In the genomic region with DNA sequence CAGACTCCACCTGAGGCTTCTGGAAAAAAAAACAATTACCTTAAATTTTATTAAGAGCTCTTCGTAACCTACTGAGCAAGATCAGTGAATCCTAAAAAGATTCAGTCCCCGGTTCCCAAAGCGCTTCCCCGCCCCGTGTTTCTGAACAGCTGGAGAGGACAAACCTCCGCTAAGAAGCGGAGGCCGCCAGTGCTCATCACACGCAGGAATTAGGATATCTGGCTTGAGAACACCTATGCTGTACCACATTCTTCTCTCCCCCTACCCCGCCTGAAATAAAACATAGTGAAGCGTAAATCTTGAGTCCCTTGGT, we compare ENCODE assay signal across 8 cellular contexts. TPM values are rescaled to one million over a fixed set of nuclear protein-coding genes. Genes with fewer than 3 reads are reported as not detected.
DNase-seq lines count a peak whose midpoint lies in the region; ATAC-seq and TF ChIP-seq lines count a peak whose summit lies in the region.

No MANE protein-coding gene starts in this region.

- no peak for TF ChIP-seq CTCF in Peyer's patch (IDR thresholded peaks at IDR 0.05)
- TF ChIP-seq CTCF in neutrophil (IDR thresholded peaks at IDR 0.05) = no peak

- H3K4me1 ChIP-seq in Peyer's patch = peaks cover 0 to 16% (median 8%) of the 10 kb centered on the region in 4 donors
- H3K4me1 ChIP-seq in neutrophil (ENCODE audit: control insufficient read depth in 1 of 2, insufficient read depth in 1 of 2, low read depth in 1 of 2, low read length in 1 of 2) = peaks cover 24 to 25% of the 10 kb centered on the region in 2 experiments

- TF ChIP-seq POLR2A in Peyer's patch (IDR thresholded peaks at IDR 0.05) = no peak

- H3K9me3 ChIP-seq in Peyer's patch = no peaks in the 10 kb centered on the region
- no peaks in the 10 kb centered on the region for H3K9me3 ChIP-seq in neutrophil

- no peaks in the 10 kb centered on the region for H3K27me3 ChIP-seq in Peyer's patch
- H3K27me3 ChIP-seq in neutrophil = peaks cover 13% of the 10 kb centered on the region

- DNase-seq in NCI-H2227 treated with DMSO at 0.1 percent for 48 hours (lab: John Stamatoyannopoulos, UW) (peak; percentile 77), NCI-H2227 (lab: John Stamatoyannopoulos, UW; ENCODE audit: unreplicated experiment) (no peak), Peyer's patch (no peak), dedifferentiated amniotic fluid mesenchymal stem cell (ENCODE audit: extremely low spot score) (no peak), NCI-H774 (lab: John Stamatoyannopoulos, UW) (no peak), COR-L47 (lab: John Stamatoyannopoulos, UW) (no peak)

- peak overlapping the region; percentile 63 to 94 (median 86) for H3K27ac ChIP-seq in Peyer's patch
- H3K27ac ChIP-seq in neutrophil = no peak overlapping the region

- H3K36me3 ChIP-seq in Peyer's patch (no peaks in the 10 kb centered on the region), neutrophil (peaks cover 4% of the 10 kb centered on the region)

- ATAC-seq in esophagus mucosa = peak; percentile 5

- H3K4me3 ChIP-seq in Peyer's patch (peak overlapping the region; percentile 78 to 98 (median 97)), neutrophil (ENCODE audit: low read depth in 1 of 2, low read length in 1 of 2) (peak overlapping the region; percentile 99 to 100)

RNA-seq across cellular contexts. Expression of gene WDR20, which starts 0.8 kb away (rescaled TPM):
- total RNA-seq in Peyer's patch = 10 to 100 TPM; 27.6 to 36.7 (median 33.6) TPM
- total RNA-seq in esophagus mucosa = 26.5 TPM

RNA-seq across cellular contexts. Expression of gene HSP90AA1, which starts 52.0 kb away (rescaled TPM):
- total RNA-seq in Peyer's patch = 100 to 1,000 TPM; 141 to 550 (median 254) TPM
- total RNA-seq in esophagus mucosa = 192 TPM
